11 cellular contexts compared by ENCODE assay signal in the genomic region with DNA sequence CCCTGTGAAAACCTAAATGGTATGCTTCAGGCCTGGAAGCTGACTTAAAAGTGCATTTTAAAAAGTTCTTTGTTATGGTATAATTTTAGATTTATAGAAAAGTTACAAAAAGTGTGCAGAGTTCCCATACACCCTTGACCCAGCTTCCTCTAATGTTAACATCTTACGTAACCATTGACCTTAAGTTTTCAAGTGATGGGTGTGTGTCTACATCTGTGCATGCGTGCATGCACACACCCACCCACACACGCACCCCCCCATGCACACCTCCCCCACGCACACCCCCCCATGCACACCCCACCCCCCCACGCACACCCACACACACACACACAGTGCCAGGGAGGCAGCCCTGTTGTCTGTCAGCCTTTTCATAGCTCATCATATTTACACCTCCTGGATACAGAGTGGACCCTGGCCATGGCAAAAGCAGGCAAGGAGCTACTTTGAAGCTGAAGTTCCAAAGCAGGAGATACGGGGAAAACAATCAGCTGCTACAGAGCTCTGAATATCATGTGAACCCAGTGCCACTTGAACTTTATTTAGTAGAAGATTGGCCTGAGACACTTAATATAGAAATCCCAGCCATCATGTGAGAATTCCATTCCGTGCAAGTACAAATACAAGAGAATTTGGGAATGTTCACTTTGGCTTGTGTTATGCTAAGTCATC. TPM values are rescaled to one million over a fixed set of nuclear protein-coding genes. Genes with fewer than 3 reads are reported as not detected.
DNase-seq lines count a peak whose midpoint lies in the region; ATAC-seq and TF ChIP-seq lines count a peak whose summit lies in the region.
"Had no signal": no experiment of that assay in that cellular context is flagged by ENCODE, and none has a peak within 500 bp of the region (broad histone marks: within the 10 kb centered on the region; RNA-seq: fewer than 3 reads in every experiment).

No MANE protein-coding gene starts in this region.

- H3K4me1 ChIP-seq in fibroblast of lung (ENCODE audit: control insufficient read depth, extremely low read depth, insufficient read depth, low read length) (peaks cover 33% of the 10 kb centered on the region), osteoblast (ENCODE audit: insufficient read depth, low read length) (peaks cover 42% of the 10 kb centered on the region)

- no peak for DNase-seq in AG04450 (ENCODE audit: low read depth, low spot score)
- DNase-seq in RWPE1 (ENCODE audit: low spot score), result no peak
- peak in 1 of 2 donors; percentile 30 for DNase-seq in fibroblast of lung (ENCODE audit: low read depth in 2 of 2)
- DNase-seq in osteoblast (ENCODE audit: insufficient read length, low spot score, missing footprints), result peak; percentile 77
- DNase-seq in stimulated activated naive CD4-positive, alpha-beta T cell (lab: John Stamatoyannopoulos, UW), result no peak
- no peak for DNase-seq in KBM-7
- DNase-seq: activated gamma-delta T cell; stimulated activated CD4-positive, alpha-beta T cell treated with anti-CD3 and anti-CD28 coated beads, Interleukin-2, amount 100 ng/mL, for 24 hours had no signal

- CTCF ChIA-PET in AG04450 (lab: Charles Lee) (no interaction called here), RWPE1 (lab: Yijun Ruan, JAX) (no interaction called here)

- H3K4me2 ChIP-seq in fibroblast of lung (ENCODE audit: extremely low read depth, insufficient read depth, low read length) (peak overlapping the region; percentile 18), osteoblast (ENCODE audit: insufficient read depth, low read length) (peak overlapping the region; percentile 55)
- H3K4me2 ChIP-seq: KMS-11 had no signal

- POLR2A ChIA-PET in AG04450 (lab: Yijun Ruan, JAX), result interaction anchor here (0.9 to 1.6 kb wide), 2 partner anchors 28 to 36 kb away, joined by 4 read pairs; no protein-coding TSS in a partner anchor
- POLR2A ChIA-PET in RWPE1 (lab: Yijun Ruan, JAX; ENCODE audit: low non-redundant PET), result interaction anchor here (0.5 kb wide), 1 partner anchor 530 kb away, joined by 8 read pairs; a partner anchor contains a TSS

- H3K27ac ChIP-seq in AG04450 (ENCODE audit: low read depth, low read length) (peak overlapping the region; percentile 67), RWPE1 (peak overlapping the region; percentile 92), fibroblast of lung (ENCODE audit: insufficient read depth, low read length) (peak overlapping the region; percentile 95), osteoblast (ENCODE audit: low read depth, low read length) (peak overlapping the region; percentile 97)
- H3K27ac ChIP-seq: KMS-11 had no signal

- H2AFZ ChIP-seq in fibroblast of lung (ENCODE audit: low read length) (no peak overlapping the region), osteoblast (ENCODE audit: low read length) (no peak overlapping the region)

- peak overlapping the region; percentile 38 for H3K9ac ChIP-seq in fibroblast of lung (ENCODE audit: insufficient read depth, low read length)
- H3K9ac ChIP-seq: KMS-11 had no signal

- in situ Hi-C loops in KBM-7 (cut with MboI; ENCODE audit: low pct_unique_long_range_greater_than_20kb, low sequenced_read_pairs), result no loop called here

- no peak for ATAC-seq in HG02973 (IDR thresholded peaks at IDR 0.05; ENCODE audit: unreplicated experiment)
- ATAC-seq in GM18519 (IDR thresholded peaks at IDR 0.05; ENCODE audit: low FRiP score, unreplicated experiment), result no peak

- H3K79me2 ChIP-seq in fibroblast of lung (ENCODE audit: control insufficient read depth, insufficient read depth, low read length) (peaks cover 44% of the 10 kb centered on the region), osteoblast (ENCODE audit: insufficient read depth, low read length) (peaks cover 69% of the 10 kb centered on the region)

- TF ChIP-seq CTCF in AG04450 (IDR thresholded peaks at IDR 0.05; ENCODE audit: low read depth, low read length), result no peak
- TF ChIP-seq CTCF in RWPE1 (conservative IDR thresholded peaks at IDR 0.05; ENCODE audit: low read depth), result no peak
- no peak for TF ChIP-seq CTCF in fibroblast of lung (conservative IDR thresholded peaks at IDR 0.05 in 1 of 2, IDR thresholded peaks at IDR 0.05 in 1 of 2; ENCODE audit: low read depth in 1 of 2, low read length in 2 of 2)
- TF ChIP-seq CTCF in osteoblast (IDR thresholded peaks at IDR 0.05; ENCODE audit: extremely low read depth, low read depth, low read length), result no peak

- H3K27me3 ChIP-seq in AG04450 (ENCODE audit: control insufficient read depth, insufficient read depth, low read length) (no peaks in the 10 kb centered on the region), fibroblast of lung (ENCODE audit: control insufficient read depth, insufficient read depth, low read length) (no peaks in the 10 kb centered on the region), osteoblast (ENCODE audit: insufficient read depth, low read length) (no peaks in the 10 kb centered on the region)

- no peak overlapping the region for H3K4me3 ChIP-seq in AG04450 (ENCODE audit: low read depth, low read length)
- H3K4me3 ChIP-seq in fibroblast of lung (replicated peaks in 1 of 4; ENCODE audit: control extremely low read depth in 1 of 4, insufficient read depth in 1 of 4, low read depth in 3 of 4, low read length in 4 of 4), result no peak overlapping the region
- no peak overlapping the region for H3K4me3 ChIP-seq in osteoblast (ENCODE audit: insufficient read depth, low read length)

- H3K9me3 ChIP-seq in AG04450 (ENCODE audit: control insufficient read depth, insufficient read depth, low read length) (no peaks in the 10 kb centered on the region), fibroblast of lung (ENCODE audit: control insufficient read depth, insufficient read depth, low read depth, low read length) (no peaks in the 10 kb centered on the region), osteoblast (ENCODE audit: low read depth, low read length) (no peaks in the 10 kb centered on the region)

- H4K20me1 ChIP-seq in fibroblast of lung (ENCODE audit: control insufficient read depth, extremely low read depth, insufficient read depth, low read length) (no peaks in the 10 kb centered on the region), osteoblast (ENCODE audit: insufficient read depth, low read length) (no peaks in the 10 kb centered on the region)

- H3K36me3 ChIP-seq in fibroblast of lung (ENCODE audit: control insufficient read depth, insufficient read depth, low read length) (no peaks in the 10 kb centered on the region), osteoblast (ENCODE audit: insufficient read depth, low read length) (no peaks in the 10 kb centered on the region)

RNA-seq across cellular contexts. Expression of a gene that starts 30.0 kb away (rescaled TPM):
- polyA plus RNA-seq in AG04450 (2011; rRNA removed) (22.3 and 25.1 TPM in 2 replicates), fibroblast of lung (34.9 and 44.0 TPM in 2 replicates)
- 37.2 and 37.8 TPM in 2 replicates for polyA minus RNA-seq in AG04450 (2011; rRNA and poly(A)+ RNA removed)
- total RNA-seq in fibroblast of lung (19.3 and 37.8 TPM in 2 replicates), osteoblast (60.4 and 65.7 TPM in 2 replicates)
- 28.5 and 39.9 TPM in 2 replicates for polyA plus RNA-seq in fibroblast of lung (2012)
- polyA minus RNA-seq in fibroblast of lung (ENCODE audit: low replicate concordance), result 59.2 and 77.2 TPM in 2 replicates
